In the genomic region with DNA sequence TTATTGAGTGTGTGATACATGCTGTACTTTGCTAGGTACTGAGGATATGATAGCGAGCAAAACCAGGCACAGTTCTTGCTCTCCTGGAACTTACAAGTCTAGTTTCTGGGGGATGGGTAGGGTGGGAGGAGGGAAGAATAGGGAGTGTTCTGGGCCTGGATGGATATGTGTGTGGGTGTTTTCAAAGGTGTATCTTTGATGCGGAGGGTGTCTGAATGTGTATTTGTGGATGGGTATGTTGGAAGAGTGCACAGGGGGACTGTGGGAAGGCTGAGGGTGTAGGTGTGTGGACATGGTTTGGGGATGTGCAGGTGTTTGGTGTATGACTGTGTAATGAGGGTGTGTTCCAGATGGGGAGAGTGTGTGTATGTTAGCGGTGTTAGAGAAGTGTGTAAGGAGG, we compare ENCODE assay signal across 7 cellular contexts.
"Had no signal": no experiment of that assay in that cellular context is flagged by ENCODE, and none has a peak within 500 bp of the region (broad histone marks: within the 10 kb centered on the region; RNA-seq: fewer than 3 reads in every experiment).

No MANE protein-coding gene starts in this region.

- H3K27me3 Mint-ChIP-seq: IgD-negative memory B cell had no signal

- H3K27ac Mint-ChIP-seq: IgD-negative memory B cell had no signal

- DNase-seq: GM23248, GOT3, H7 had no signal

- H3K9ac ChIP-seq: GM23248 had no signal

- H2AFZ ChIP-seq: GM23248 had no signal

- H3K27ac ChIP-seq: GM23248 had no signal

- H3K4me1 ChIP-seq: HAP-1 had no signal

- H3K9me3 ChIP-seq: HAP-1 had no signal

- H3K4me3 Mint-ChIP-seq: IgD-negative memory B cell had no signal

- H3K4me3 ChIP-seq: GM23248, HAP-1 had no signal

- ATAC-seq: HCT116 had no signal

- FAIRE-seq: HTR-8/SVneo had no signal
